8 cellular contexts compared by ENCODE assay signal in genomic region chr6:122789862-122790739, GRCh38. TPM values are rescaled to one million over a fixed set of nuclear protein-coding genes. Genes with fewer than 3 reads are reported as not detected.
DNase-seq lines count a peak whose midpoint lies in the region; ATAC-seq, FAIRE-seq and TF ChIP-seq lines count a peak whose summit lies in the region.

No MANE protein-coding gene starts in this region.

- H3K4me1 ChIP-seq in body of pancreas (peaks cover 54% of the 10 kb centered on the region), small intestine (ENCODE audit: control insufficient read depth in 2 of 2, insufficient read depth in 1 of 2, low read depth in 1 of 2, low read length in 1 of 2) (peaks cover 0 to 4% of the 10 kb centered on the region in 2 donors)

- intact Hi-C loops in body of pancreas (cut with DNase I), result no loop called here

- H3K36me3 ChIP-seq in body of pancreas (replicated peaks in 1 of 2; ENCODE audit: insufficient read depth in 1 of 2, low read depth in 2 of 2) (no peaks in the 10 kb centered on the region), small intestine (ENCODE audit: control insufficient read depth in 2 of 2, insufficient read depth in 2 of 2, low read length in 2 of 2) (no peaks in the 10 kb centered on the region)

- no peak for TF ChIP-seq CTCF in body of pancreas (IDR thresholded peaks at IDR 0.05)

- H3K4me3 ChIP-seq in body of pancreas, result peak overlapping the region; percentile 9 to 10
- H3K4me3 ChIP-seq in small intestine (ENCODE audit: low read depth in 1 of 2, low read length in 2 of 2), result peak overlapping the region; percentile 59 to 74

- H3K27ac ChIP-seq in body of pancreas, result peak overlapping the region; percentile 88 to 99 (median 96)
- H3K27ac ChIP-seq in small intestine (ENCODE audit: low read depth in 1 of 2, low read length in 1 of 2), result peak overlapping the region; percentile 97 to 98

- peak; percentile 58 for DNase-seq in COLO668 (lab: John Stamatoyannopoulos, UW; ENCODE audit: unreplicated experiment)
- DNase-seq in NOMO-1 treated with DMSO at 0.1 percent for 48 hours (lab: John Stamatoyannopoulos, UW; ENCODE audit: unreplicated experiment), result peak; percentile 66
- DNase-seq in body of pancreas, result peak in 3 of 4 donors; percentile 26 to 54 (median 51)
- DNase-seq in islet precursor cell, result peak; percentile 69
- DNase-seq in small intestine, result peak; percentile 62
- DNase-seq in T-helper 9 cell, result no peak

- no peak for FAIRE-seq in small intestine (lab: Jason Lieb, UNC)

- 2 to 3% methylated on average over 23 to 27 of the region's 27 CpGs for WGBS in body of pancreas, 2 donors
- 4 to 7% (median 4%) methylated on average over 27 of the region's 27 CpGs for WGBS in small intestine, 3 donors

- H3K27me3 ChIP-seq in body of pancreas (no peaks in the 10 kb centered on the region), small intestine (ENCODE audit: control insufficient read depth in 2 of 2, insufficient read depth in 2 of 2, low read length in 2 of 2) (no peaks in the 10 kb centered on the region)

- no peak for TF ChIP-seq POLR2A in body of pancreas (IDR thresholded peaks at IDR 0.05)

- H3K9me3 ChIP-seq in body of pancreas (no peaks in the 10 kb centered on the region), small intestine (ENCODE audit: control insufficient read depth, low read depth) (no peaks in the 10 kb centered on the region)

- ATAC-seq in GM19035 (IDR thresholded peaks at IDR 0.05; ENCODE audit: unreplicated experiment) (peak; percentile 58), HG03135 (IDR thresholded peaks at IDR 0.05; ENCODE audit: unreplicated experiment) (peak; percentile 52), body of pancreas (peak; percentile 51)

RNA-seq across cellular contexts. Expression of gene SMPDL3A, which starts 1.0 kb away (rescaled TPM):
- 10 to 100 TPM; 11.5 to 21.3 TPM for total RNA-seq in body of pancreas
- polyA plus RNA-seq in small intestine, result 10 to 100 TPM; 21.0 to 72.1 (median 65.3) TPM

RNA-seq across cellular contexts. Expression of gene FABP7, which starts 10.6 kb away (rescaled TPM):
- not detected for total RNA-seq in body of pancreas
- 1 to 10 TPM in 1 of 3 donors, under 1 TPM in 1, not detected in 1; 0.67 to 1.6 TPM for polyA plus RNA-seq in small intestine
